ENCODE assay signal across 16 cellular contexts in genomic region chr6:38901802-38902522, GRCh38.
DNase-seq lines count a peak whose midpoint lies in the region; ATAC-seq and TF ChIP-seq lines count a peak whose summit lies in the region.
"Had no signal": no experiment of that assay in that cellular context is flagged by ENCODE, and none has a peak within 500 bp of the region (broad histone marks: within the 10 kb centered on the region; RNA-seq: fewer than 3 reads in every experiment).

No MANE protein-coding gene starts in this region.

- H4K5ac ChIP-seq in mesendoderm (ENCODE audit: low read length) = no peak overlapping the region

- H3K36me3 Mint-ChIP-seq in GM23338 (ENCODE audit: low read depth) (no peaks in the 10 kb centered on the region), endodermal cell (ENCODE audit: low read depth) (no peaks in the 10 kb centered on the region)
- H3K36me3 Mint-ChIP-seq: CD14-positive monocyte; CD8-positive, alpha-beta T cell had no signal

- no peak overlapping the region for H4K8ac ChIP-seq in mesendoderm (ENCODE audit: low read depth, low read length)

- no peak overlapping the region for H2AK5ac ChIP-seq in mesendoderm (ENCODE audit: low read length)

- H3K9me3 ChIP-seq in NT2/D1 (ENCODE audit: insufficient read depth, low read length) (no peaks in the 10 kb centered on the region), endodermal cell (ENCODE audit: control insufficient read depth, low read length) (no peaks in the 10 kb centered on the region), ascending aorta (no peaks in the 10 kb centered on the region)
- H3K9me3 ChIP-seq: BLaER1, HAP-1 had no signal

- no peak overlapping the region for H3K23ac ChIP-seq in mesendoderm (ENCODE audit: low read length)

- H3K27me3 ChIP-seq in GM23338 (ENCODE audit: insufficient read depth) (no peaks in the 10 kb centered on the region), NT2/D1 (ENCODE audit: insufficient read depth, insufficient read length) (no peaks in the 10 kb centered on the region), endodermal cell (ENCODE audit: control insufficient read depth, insufficient read depth, low read length, poor library complexity, severe bottlenecking) (no peaks in the 10 kb centered on the region), mesendoderm (ENCODE audit: insufficient read depth, low read length, poor library complexity) (no peaks in the 10 kb centered on the region), ascending aorta (no peaks in the 10 kb centered on the region)
- H3K27me3 ChIP-seq: BLaER1 had no signal

- no peak overlapping the region for H2BK5ac ChIP-seq in mesendoderm (ENCODE audit: low read length)

- H3K4me3 ChIP-seq in GM23338 (no peak overlapping the region), NT2/D1 (ENCODE audit: insufficient read length, low read depth) (no peak overlapping the region), endodermal cell (ENCODE audit: low read length) (no peak overlapping the region), mesendoderm (ENCODE audit: low read length) (no peak overlapping the region), ascending aorta (no peak overlapping the region)
- H3K4me3 ChIP-seq: BLaER1, GM12878, GM23248, HAP-1 had no signal

- H3K79me1 ChIP-seq in mesendoderm (ENCODE audit: low read length) = no peaks in the 10 kb centered on the region

- no peaks in the 10 kb centered on the region for H4K20me1 ChIP-seq in GM23338 (replicated peaks; ENCODE audit: insufficient read depth)
- H4K20me1 ChIP-seq: BLaER1 had no signal

- no peak overlapping the region for H3K4me3 Mint-ChIP-seq in GM23338
- no peak overlapping the region for H3K4me3 Mint-ChIP-seq in endodermal cell
- H3K4me3 Mint-ChIP-seq: CD14-positive monocyte; CD8-positive, alpha-beta T cell had no signal

- no peaks in the 10 kb centered on the region for H3F3A ChIP-seq in GM23338 (replicated peaks; ENCODE audit: low read depth)

- TF ChIP-seq CTCF in GM23338 (conservative IDR thresholded peaks at IDR 0.05; ENCODE audit: low read depth in 2 of 2) (0 out of 4 replicates have a peak, but pooled peaks of 1 of the 2 experiments have one; percentile 23), endodermal cell (conservative IDR thresholded peaks at IDR 0.05) (no peak), ascending aorta (IDR thresholded peaks at IDR 0.05) (no peak)

- H3K79me2 ChIP-seq in GM23338 (replicated peaks; ENCODE audit: insufficient read depth) (no peaks in the 10 kb centered on the region), mesendoderm (ENCODE audit: control insufficient read depth, insufficient read depth, low read length) (no peaks in the 10 kb centered on the region)

- H3K4ac ChIP-seq in mesendoderm (ENCODE audit: low read depth, low read length) = no peak overlapping the region

- H3K36me3 ChIP-seq in GM23338 (ENCODE audit: insufficient read depth) (no peaks in the 10 kb centered on the region), NT2/D1 (ENCODE audit: insufficient read depth, insufficient read length, low read length) (no peaks in the 10 kb centered on the region), endodermal cell (ENCODE audit: control insufficient read depth, insufficient read depth, low read length) (no peaks in the 10 kb centered on the region), mesendoderm (ENCODE audit: control insufficient read depth, insufficient read depth, low read length) (no peaks in the 10 kb centered on the region), ascending aorta (no peaks in the 10 kb centered on the region)
- H3K36me3 ChIP-seq: BLaER1, HAP-1 had no signal

- no peak overlapping the region for H3K27ac Mint-ChIP-seq in GM23338
- H3K27ac Mint-ChIP-seq in endodermal cell = no peak overlapping the region
- H3K27ac Mint-ChIP-seq: CD14-positive monocyte; CD8-positive, alpha-beta T cell had no signal

- peak overlapping the region; percentile 65; the same call in 1 of the 2 replicates for H3K4me2 ChIP-seq in GM23338
- H3K4me2 ChIP-seq in mesendoderm (ENCODE audit: low read length) = no peak overlapping the region
- H3K4me2 ChIP-seq: BLaER1 had no signal

- H2AFZ ChIP-seq in GM23338 = no peak overlapping the region
- H2AFZ ChIP-seq: GM23248 had no signal

- no peak overlapping the region for H3K56ac ChIP-seq in mesendoderm (ENCODE audit: low read length)

- no peak overlapping the region for H3K18ac ChIP-seq in mesendoderm (ENCODE audit: low read length)

- no peaks in the 10 kb centered on the region for H3K9me3 Mint-ChIP-seq in GM23338
- H3K9me3 Mint-ChIP-seq in endodermal cell = no peaks in the 10 kb centered on the region
- H3K9me3 Mint-ChIP-seq: CD8-positive, alpha-beta T cell had no signal

- H2BK120ac ChIP-seq in mesendoderm (ENCODE audit: low read depth, low read length) = no peak overlapping the region

- peak; percentile 98 for ATAC-seq in GM23338
- ATAC-seq: CD8-positive, alpha-beta T cell; GM12878 had no signal

- H3K9ac ChIP-seq in NT2/D1 (ENCODE audit: insufficient read length, low read depth) (no peak overlapping the region), endodermal cell (ENCODE audit: extremely low read depth, low read length, poor library complexity, severe bottlenecking) (no peak overlapping the region), mesendoderm (ENCODE audit: low read length) (no peak overlapping the region)
- H3K9ac ChIP-seq: BLaER1, GM23248 had no signal

- no peaks in the 10 kb centered on the region for H3K9me2 ChIP-seq in GM23338 (ENCODE audit: insufficient read depth)

- no peak overlapping the region for H2BK15ac ChIP-seq in mesendoderm (replicated peaks; ENCODE audit: low read depth)

- H3K27me3 Mint-ChIP-seq in GM23338 (ENCODE audit: insufficient read depth, low read depth, poor library complexity) = peaks cover 5% of the 10 kb centered on the region
- peaks cover 3% of the 10 kb centered on the region for H3K27me3 Mint-ChIP-seq in endodermal cell (ENCODE audit: insufficient read depth)

- H3K4me1 ChIP-seq in GM23338 (ENCODE audit: insufficient read depth) (peaks cover 12% of the 10 kb centered on the region), NT2/D1 (ENCODE audit: insufficient read depth, insufficient read length) (no peaks in the 10 kb centered on the region), endodermal cell (ENCODE audit: control insufficient read depth, insufficient read depth, low read length) (no peaks in the 10 kb centered on the region), mesendoderm (ENCODE audit: control insufficient read depth, low read depth, low read length) (peaks cover 2% of the 10 kb centered on the region), ascending aorta (no peaks in the 10 kb centered on the region)
- H3K4me1 ChIP-seq: BLaER1, HAP-1 had no signal

- peak; percentile 50 for DNase-seq in GM23338 (ENCODE audit: low spot score)
- DNase-seq in NT2/D1 (ENCODE audit: low read depth, low spot score) = peak; percentile 22
- DNase-seq in endodermal cell = peak; percentile 49
- DNase-seq in mesendoderm = peak; percentile 10
- DNase-seq in activated T-cell treated with anti-CD3 and anti-CD28 coated beads, Interleukin-2, amount 50 U/mL, for 1 hour = no peak
- DNase-seq in ascending aorta (ENCODE audit: low spot score in 2 of 2) = no peak
- no peak for DNase-seq in SW 1271 (lab: John Stamatoyannopoulos, UW)
- DNase-seq: 8988T; Calu3; CD8-positive, alpha-beta T cell; DMS79 treated with DMSO at 0.1 percent for 48 hours; GM23248 had no signal

- 89 to 100% methylated on average over 2 of the region's 3 CpGs for WGBS in endodermal cell (ENCODE audit: insufficient coverage in 1 of 2, insufficient read length in 1 of 2), 2 experiments
- WGBS in mesendoderm (ENCODE audit: extremely low coverage, insufficient coverage, low lambda C conversion rate) = no CpG with 5 or more reads among the region's 3 CpGs

- H3K4me1 Mint-ChIP-seq in GM23338 (peaks cover 9% of the 10 kb centered on the region), endodermal cell (peaks cover 7% of the 10 kb centered on the region)
- H3K4me1 Mint-ChIP-seq: CD14-positive monocyte had no signal

- H3K27ac ChIP-seq in GM23338 (ENCODE audit: low read depth) = no peak overlapping the region
- no peak overlapping the region for H3K27ac ChIP-seq in endodermal cell (ENCODE audit: low read depth, low read length)
- no peak overlapping the region for H3K27ac ChIP-seq in mesendoderm (ENCODE audit: low read depth, low read length)
- H3K27ac ChIP-seq in ascending aorta = no peak overlapping the region
- H3K27ac ChIP-seq: BLaER1, GM23248 had no signal

- intact Hi-C loops in ascending aorta (cut with DNase I) = no loop called here

TF ChIP-seq in GM23338, 12 proteins besides CTCF, POLR2A, EP300 and RAD21 (continues in another document):
- TF ChIP-seq ZNF331 (CRISPR knock-in tag; IDR thresholded peaks at IDR 0.05; ENCODE audit: low read depth) = no peak
- TF ChIP-seq ZNF114 (CRISPR knock-in tag; IDR thresholded peaks at IDR 0.05) = peak; percentile 82; the same call in 1 of the 2 replicates
- no peak for TF ChIP-seq EZH2 (IDR thresholded peaks at IDR 0.05; ENCODE audit: low read depth, unreplicated experiment)

Comparison
In these comparisons a context has a peak if more than half of its experiments do, and no peak if none do; other contexts are left out.
1. DNase-seq: peak in GM23338 (single experiment), NT2/D1 (single experiment), endodermal cell (single experiment) and mesendoderm (single experiment); none in activated T-cell treated with anti-CD3 and anti-CD28 coated beads, Interleukin-2, amount 50 U/mL, for 1 hour (single experiment), ascending aorta (0 of 2) and SW 1271 (0 of 2).